29 cellular contexts compared by ENCODE assay signal in the genomic region with DNA sequence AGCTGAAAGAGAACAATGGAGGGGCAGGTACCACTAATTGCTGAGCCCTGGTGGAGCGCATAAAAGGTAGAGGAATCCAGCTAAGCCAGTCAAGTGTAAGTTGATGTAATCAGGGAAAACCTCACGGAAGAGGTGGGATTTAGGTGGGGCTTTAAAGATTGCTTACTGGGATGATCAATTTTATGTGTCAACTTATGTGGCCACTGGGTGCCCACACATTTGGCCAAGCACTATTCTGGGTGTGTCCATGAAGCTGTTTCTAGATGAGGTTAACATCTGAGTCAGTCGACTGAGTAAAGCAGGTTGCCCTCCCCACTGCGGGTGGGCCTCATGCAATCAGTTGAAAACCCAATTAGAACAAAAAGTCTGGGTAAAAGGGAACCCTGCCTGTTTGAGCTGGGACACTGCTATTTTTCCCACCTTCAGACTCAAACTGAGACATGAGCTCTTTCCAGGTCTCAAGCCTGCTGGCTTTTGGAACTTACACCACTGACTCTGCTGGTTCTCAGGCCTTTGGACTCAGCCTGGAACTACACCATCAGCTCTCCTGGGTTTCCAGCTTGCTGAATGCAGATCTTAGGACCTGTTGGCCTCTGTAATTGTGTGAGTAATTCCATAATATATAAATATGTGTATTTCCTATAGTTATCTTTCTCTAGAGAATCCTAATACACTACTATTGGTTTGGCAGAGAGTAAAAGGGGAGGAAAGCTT.
DNase-seq lines count a peak whose midpoint lies in the region; ATAC-seq, FAIRE-seq and TF ChIP-seq lines count a peak whose summit lies in the region.
"Had no signal": no experiment of that assay in that cellular context is flagged by ENCODE, and none has a peak within 500 bp of the region (broad histone marks: within the 10 kb centered on the region; RNA-seq: fewer than 3 reads in every experiment).

No MANE protein-coding gene starts in this region.

- no peak overlapping the region for H2AFZ ChIP-seq in HepG2 (ENCODE audit: low read length)

- BruUV-seq in HepG2 (replicated peaks; lab: Mats Ljungman, UMichigan): no TSS peak

- in situ Hi-C loops in HepG2 (cut with HindIII; ENCODE audit: extremely low pct_ligation_motif_present, low pct_unique_long_range_greater_than_20kb): no loop called here

- no peak for TF ChIP-seq EP300 in stomach (IDR thresholded peaks at IDR 0.05)
- TF ChIP-seq EP300 in HepG2 (IDR thresholded peaks at IDR 0.05; ENCODE audit: low read depth in 2 of 2, low read length in 2 of 2): no peak
- no peak for TF ChIP-seq EP300 in HepG2 (CRISPR knock-in tag; IDR thresholded peaks at IDR 0.05; ENCODE audit: borderline replicate concordance)

- DNase-seq in LoVo (ENCODE audit: low spot score) (peak; percentile 76), bronchial epithelial cell (ENCODE audit: low read depth) (peak; percentile 54), left colon (no peak), stomach (no peak), HepG2 (ENCODE audit: low spot score) (no peak), coronary artery (ENCODE audit: low spot score) (no peak), retina (no peak), tibial artery (no peak)
- DNase-seq: activated CD4-positive, alpha-beta T cell treated with anti-CD3 and anti-CD28 coated beads for 48 hours; activated effector memory CD4-positive, alpha-beta T cell treated with Interleukin-2 at 50 U/mL for 16 hours; activated naive CD8-positive, alpha-beta T cell treated with anti-CD3 and anti-CD28 coated beads, Interleukin-2, amount 10 ng/mL, durations not matched to agents 7 days and 5 days; activated T-cell treated with anti-CD3 and anti-CD28 coated beads, Interleukin-2, amount 50 U/mL, for 1 hour; aorta; CD4-positive, alpha-beta memory T cell; DMS 273 treated with DMSO at 0.1 percent for 48 hours; effector memory CD4-positive, alpha-beta T cell; erythroblast; foreskin fibroblast; kidney glomerular epithelial cell; NCI-H146; nephron progenitor cell; SIG-M5; stimulated activated naive CD8-positive, alpha-beta T cell treated with anti-CD3 and anti-CD28 coated beads, Interleukin-15, Interleukin-2, amounts not matched to agents 100 U/mL and 50 U/mL, for 24 hours; WERI-Rb-1 had no signal

- H3K4me3 ChIP-seq in bronchial epithelial cell (ENCODE audit: low read depth, low read length): no peak overlapping the region
- H3K4me3 ChIP-seq in stomach: no peak overlapping the region
- H3K4me3 ChIP-seq in HepG2 (replicated peaks in 1 of 3; ENCODE audit: insufficient read depth in 1 of 3, low read depth in 2 of 3, low read length in 3 of 3): no peak overlapping the region
- no peak overlapping the region for H3K4me3 ChIP-seq in coronary artery
- no peak overlapping the region for H3K4me3 ChIP-seq in tibial artery
- H3K4me3 ChIP-seq: cardiac muscle cell, HAP-1, lung, thoracic aorta had no signal

- ATAC-seq in left colon: peak; percentile 20
- ATAC-seq in HepG2: no peak; the same call in 2 of the 3 replicates
- ATAC-seq: stimulated activated naive CD8-positive, alpha-beta T cell treated with anti-CD3 and anti-CD28 coated beads, Interleukin-15, Interleukin-2, amounts not matched to agents 100 U/mL and 50 U/mL, for 24 hours had no signal

- H3K4me2 ChIP-seq in HepG2 (ENCODE audit: low read depth, low read length): no peak overlapping the region

- intact Hi-C loops in left colon (cut with DNase I, micrococcal nuclease) (no loop called here), stomach (cut with DNase I; ENCODE audit: low total_unique reads) (no loop called here), HepG2 (cut with micrococcal nuclease; ENCODE audit: unreplicated experiment) (loop anchor here (5.0 kb wide), 1 partner anchor 55 kb away; no protein-coding TSS in a partner anchor), tibial artery (cut with DNase I; ENCODE audit: low total_unique reads) (no loop called here)

- no peaks in the 10 kb centered on the region for H3K9me3 ChIP-seq in stomach
- H3K9me3 ChIP-seq in HepG2 (ENCODE audit: low read length): no peaks in the 10 kb centered on the region
- H3K9me3 ChIP-seq in tibial artery: no peaks in the 10 kb centered on the region
- H3K9me3 ChIP-seq: HAP-1, thoracic aorta had no signal

- TF ChIP-seq RAD21 in HepG2 (CRISPR knock-in tag; IDR thresholded peaks at IDR 0.05): no peak

- 73 to 85% (median 79%) methylated on average over 4 of the region's 4 CpGs for WGBS in stomach, 5 donors
- WGBS in HepG2 (ENCODE audit: low lambda C conversion rate): 77% methylated on average over 4 of the region's 4 CpGs

- POLR2A ChIA-PET in HepG2 (lab: Yijun Ruan, JAX): no interaction called here

- H3K36me3 ChIP-seq in bronchial epithelial cell (ENCODE audit: control insufficient read depth, insufficient read depth, low read length): no peaks in the 10 kb centered on the region
- H3K36me3 ChIP-seq in stomach: no peaks in the 10 kb centered on the region
- H3K36me3 ChIP-seq in HepG2 (replicated peaks in 1 of 2; ENCODE audit: control insufficient read depth in 1 of 2, insufficient read depth in 2 of 2, low read length in 2 of 2): no peaks in the 10 kb centered on the region
- H3K36me3 ChIP-seq in tibial artery: no peaks in the 10 kb centered on the region
- H3K36me3 ChIP-seq: cardiac muscle cell, HAP-1, thoracic aorta, WERI-Rb-1 had no signal

- H3K27me3 ChIP-seq in bronchial epithelial cell (ENCODE audit: control insufficient read depth, insufficient read depth, low read length) (no peaks in the 10 kb centered on the region), stomach (no peaks in the 10 kb centered on the region), HepG2 (ENCODE audit: control insufficient read depth in 1 of 2, insufficient read depth in 2 of 2, low read length in 2 of 2) (no peaks in the 10 kb centered on the region), tibial artery (no peaks in the 10 kb centered on the region)
- H3K27me3 ChIP-seq: cardiac muscle cell had no signal

- H3K4me1 ChIP-seq in stomach: peaks cover 0 to 28% (median 17%) of the 10 kb centered on the region in 4 donors
- H3K4me1 ChIP-seq in HepG2 (ENCODE audit: insufficient read depth, low read length): peaks cover 41% of the 10 kb centered on the region
- no peaks in the 10 kb centered on the region for H3K4me1 ChIP-seq in tibial artery
- H3K4me1 ChIP-seq: HAP-1 had no signal

- no peak overlapping the region for H3K9ac ChIP-seq in HepG2 (ENCODE audit: insufficient read depth, low read depth, low read length)

- FAIRE-seq in bronchial epithelial cell (lab: Jason Lieb, UNC) (no peak), HepG2 (lab: Jason Lieb, UNC) (no peak)
- FAIRE-seq: colon had no signal

- H3K27ac ChIP-seq in stomach: peak overlapping the region in 4 of 5 donors; percentile 21 to 77 (median 72)
- H3K27ac ChIP-seq in HepG2 (ENCODE audit: extremely low read length, insufficient read depth, low read length): no peak overlapping the region
- no peak overlapping the region for H3K27ac ChIP-seq in coronary artery
- H3K27ac ChIP-seq in tibial artery: no peak overlapping the region
- H3K27ac ChIP-seq: cardiac muscle cell, thoracic aorta, WERI-Rb-1 had no signal

- H4K20me1 ChIP-seq in HepG2 (ENCODE audit: insufficient read depth, low read length): no peaks in the 10 kb centered on the region

- CTCF ChIA-PET in HepG2 (lab: Yijun Ruan, JAX; ENCODE audit: low intra/inter-chr PET ratio, low total read pairs): no interaction called here

- TF ChIP-seq CTCF in bronchial epithelial cell (IDR thresholded peaks at IDR 0.05; ENCODE audit: insufficient read depth, low read length, severe bottlenecking): no peak
- TF ChIP-seq CTCF in stomach (IDR thresholded peaks at IDR 0.05): no peak
- no peak for TF ChIP-seq CTCF in HepG2 (CRISPR knock-in tag; IDR thresholded peaks at IDR 0.05)
- no peak for TF ChIP-seq CTCF in coronary artery (IDR thresholded peaks at IDR 0.05)
- TF ChIP-seq CTCF in tibial artery (IDR thresholded peaks at IDR 0.05): no peak

- no peaks in the 10 kb centered on the region for H3K79me2 ChIP-seq in HepG2 (ENCODE audit: insufficient read depth, low read length)

- no peak for TF ChIP-seq POLR2A in stomach (IDR thresholded peaks at IDR 0.05)
- no peak for TF ChIP-seq POLR2A in HepG2 (IDR thresholded peaks at IDR 0.05; ENCODE audit: insufficient read depth in 1 of 2, low read depth in 2 of 2, low read length in 2 of 2)

TF ChIP-seq in HepG2, 621 proteins besides CTCF, POLR2A, EP300 and RAD21 (continues in another document):
- TF ChIP-seq ZSCAN21 (CRISPR knock-in tag; IDR thresholded peaks at IDR 0.05; ENCODE audit: borderline replicate concordance) (no peak), ZNF607 (CRISPR knock-in tag; IDR thresholded peaks at IDR 0.05; ENCODE audit: borderline replicate concordance) (no peak), SAP130 (CRISPR knock-in tag; IDR thresholded peaks at IDR 0.05; ENCODE audit: low read depth) (no peak), ZNF839 (CRISPR knock-in tag; IDR thresholded peaks at IDR 0.05; ENCODE audit: borderline replicate concordance) (no peak), ZBTB37 (CRISPR knock-in tag; IDR thresholded peaks at IDR 0.05) (no peak), ZNF383 (CRISPR knock-in tag; IDR thresholded peaks at IDR 0.05; ENCODE audit: borderline replicate concordance) (no peak)
- TF ChIP-seq, protein P1, sequence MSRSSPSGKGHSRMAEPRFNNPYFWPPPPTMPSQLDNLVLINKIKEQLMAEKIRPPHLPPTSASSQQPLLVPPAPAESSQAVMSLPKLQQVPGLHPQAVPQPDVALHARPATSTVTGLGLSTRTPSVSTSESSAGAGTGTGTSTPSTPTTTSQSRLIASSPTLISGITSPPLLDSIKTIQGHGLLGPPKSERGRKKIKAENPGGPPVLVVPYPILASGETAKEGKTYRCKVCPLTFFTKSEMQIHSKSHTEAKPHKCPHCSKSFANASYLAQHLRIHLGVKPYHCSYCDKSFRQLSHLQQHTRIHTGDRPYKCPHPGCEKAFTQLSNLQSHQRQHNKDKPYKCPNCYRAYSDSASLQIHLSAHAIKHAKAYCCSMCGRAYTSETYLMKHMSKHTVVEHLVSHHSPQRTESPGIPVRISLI (CRISPR knock-in tag; IDR thresholded peaks at IDR 0.05; ENCODE audit: borderline replicate concordance): no peak

Comparison
In these comparisons a context has a peak if more than half of its experiments do, and no peak if none do; other contexts are left out.
1. DNase-seq: peak in LoVo (single experiment) and bronchial epithelial cell (single experiment); none in left colon (0 of 2), stomach (single experiment), HepG2 (single experiment), coronary artery (single experiment), retina (single experiment) and tibial artery (0 of 2).
2. H3K27ac ChIP-seq: peak in stomach (4 of 5); none in HepG2 (single experiment), coronary artery (0 of 2) and tibial artery (0 of 2).